In genomic region chr6:71012871-71013456, GRCh38 we compare ENCODE assay signal across 8 cellular contexts. TPM values are rescaled to one million over a fixed set of nuclear protein-coding genes. Genes with fewer than 3 reads are reported as not detected.
DNase-seq lines count a peak whose midpoint lies in the region; ATAC-seq, FAIRE-seq and TF ChIP-seq lines count a peak whose summit lies in the region.

No MANE protein-coding gene starts in this region.

- no peaks in the 10 kb centered on the region for H3K9me3 ChIP-seq in upper lobe of right lung

- no peak overlapping the region for H3K27ac Mint-ChIP-seq in activated naive CD4-positive, alpha-beta T cell treated with anti-CD3 and anti-CD28 coated beads, Interleukin-2, amount 50 U/mL, for 72 hours

- TF ChIP-seq CTCF in bronchial epithelial cell (IDR thresholded peaks at IDR 0.05; ENCODE audit: insufficient read depth, low read length, severe bottlenecking): peak; percentile 69
- TF ChIP-seq CTCF in upper lobe of right lung (IDR thresholded peaks at IDR 0.05): peak; percentile 74

- H3K4me3 ChIP-seq in bronchial epithelial cell (ENCODE audit: low read depth, low read length) (no peak overlapping the region), upper lobe of right lung (no peak overlapping the region)

- H3K36me3 Mint-ChIP-seq in activated naive CD4-positive, alpha-beta T cell treated with anti-CD3 and anti-CD28 coated beads, Interleukin-2, amount 50 U/mL, for 72 hours: no peaks in the 10 kb centered on the region

- peak; percentile 59 to 82 for ATAC-seq in activated naive CD4-positive, alpha-beta T cell treated with anti-CD3 and anti-CD28 coated beads, Interleukin-2, amount 50 U/mL, for 72 hours
- ATAC-seq in GM21515 (IDR thresholded peaks at IDR 0.05; ENCODE audit: unreplicated experiment): peak; percentile 86
- ATAC-seq in HG03575 (IDR thresholded peaks at IDR 0.05; ENCODE audit: extremely low read depth, insufficient number of reproducible peaks, low FRiP score, unreplicated experiment): peak; percentile 60
- peak; percentile 83 for ATAC-seq in upper lobe of right lung

- intact Hi-C loops in upper lobe of right lung (cut with DNase I): no loop called here

- no peak overlapping the region for H3K27ac ChIP-seq in upper lobe of right lung

- H3K36me3 ChIP-seq in bronchial epithelial cell (ENCODE audit: control insufficient read depth, insufficient read depth, low read length): no peaks in the 10 kb centered on the region
- no peaks in the 10 kb centered on the region for H3K36me3 ChIP-seq in upper lobe of right lung

- no peaks in the 10 kb centered on the region for H3K4me1 ChIP-seq in upper lobe of right lung

- peaks cover 4% of the 10 kb centered on the region for H3K27me3 ChIP-seq in bronchial epithelial cell (ENCODE audit: control insufficient read depth, insufficient read depth, low read length)
- H3K27me3 ChIP-seq in upper lobe of right lung: no peaks in the 10 kb centered on the region

- peak in 1 of 2 donors; percentile 4 for DNase-seq in activated naive CD4-positive, alpha-beta T cell treated with anti-CD3 and anti-CD28 coated beads, Interleukin-2, amount 50 U/mL, for 72 hours (ENCODE audit: low spot score in 2 of 2)
- DNase-seq in activated naive CD4-positive, alpha-beta T cell (lab: John Stamatoyannopoulos, UW): no peak
- DNase-seq in NCI-H82 treated with DMSO at 0.1 percent for 48 hours (lab: John Stamatoyannopoulos, UW; ENCODE audit: unreplicated experiment) (peak; percentile 53), bronchial epithelial cell (ENCODE audit: low read depth) (peak; percentile 45), left kidney (ENCODE audit: low read depth, low spot score) (peak; percentile 86), upper lobe of right lung (no peak)

- FAIRE-seq in bronchial epithelial cell (lab: Jason Lieb, UNC): no peak

- no peaks in the 10 kb centered on the region for H3K9me3 Mint-ChIP-seq in activated naive CD4-positive, alpha-beta T cell treated with anti-CD3 and anti-CD28 coated beads, Interleukin-2, amount 50 U/mL, for 72 hours

RNA-seq across cellular contexts. Expression of gene B3GAT2, which starts 56.1 kb away (rescaled TPM):
- total RNA-seq in activated naive CD4-positive, alpha-beta T cell treated with anti-CD3 and anti-CD28 coated beads, Interleukin-2, amount 50 U/mL, for 72 hours: not detected
- total RNA-seq in bronchial epithelial cell: under 0.01 TPM in 1 of 2 replicates, not detected in the other
- total RNA-seq in upper lobe of right lung: not detected

Comparison
In these comparisons a context has a peak if more than half of its experiments do, and no peak if none do; other contexts are left out.
1. DNase-seq: peak in NCI-H82 treated with DMSO at 0.1 percent for 48 hours (single experiment), bronchial epithelial cell (single experiment) and left kidney (single experiment); none in activated naive CD4-positive, alpha-beta T cell (0 of 4) and upper lobe of right lung (single experiment).
2. Peak in every context shown above with its lines, with median percentiles within 50 percentile points of each other: ATAC-seq.